ENCODE assay signal across 8 cellular contexts in genomic region chr9:5832543-5833529, GRCh38. TPM values are rescaled to one million over a fixed set of nuclear protein-coding genes. Genes with fewer than 3 reads are reported as not detected.
A peak's percentile ranks its signal among the peaks of the same experiment; 100 is the strongest.
DNase-seq lines count a peak whose midpoint lies in the region; ATAC-seq, FAIRE-seq and TF ChIP-seq lines count a peak whose summit lies in the region.

ERMP1 (minus strand) TSS chr9:5833117; CDS start chr9:5833027, 90 bp downstream.

- FAIRE-seq in urothelium cell line (lab: Jason Lieb, UNC): no peak

- peak; percentile 84 for TF ChIP-seq POLR2A in GM15510 (IDR thresholded peaks at IDR 0.05; ENCODE audit: borderline replicate concordance, extremely low read depth, insufficient read length)

- peak; percentile 40 for DNase-seq in NCI-H1436 treated with DMSO at 0.1 percent for 48 hours (lab: John Stamatoyannopoulos, UW)
- DNase-seq in amniotic stem cell (lab: John Stamatoyannopoulos, UW): peak; percentile 52
- DNase-seq in left ventricle myocardium superior: peak; percentile 94
- DNase-seq in pulmonary artery endothelial cell (ENCODE audit: low read depth, low spot score): no peak
- peak; percentile 82 for DNase-seq in urothelium cell line (ENCODE audit: low spot score)

- intact Hi-C loops in T-helper 1 cell treated with Interleukin-12 subunit alpha and Interleukin-12 subunit beta and Interleukin-4 antibody, amounts not matched to agents 30 ng/mL and 1 ng/mL, for 36 hours (cut with micrococcal nuclease): loop anchor here (1.0 to 10.0 kb wide), 15 partner anchors 8 to 1041 kb away; partner anchors contain the start of genes KDM4C, PLGRKT, RCL1 and UHRF2
- intact Hi-C loops in left ventricle myocardium superior (cut with micrococcal nuclease): no loop called here

- ATAC-seq in HG02870 (IDR thresholded peaks at IDR 0.05; ENCODE audit: unreplicated experiment): peak; percentile 78
- peak; percentile 95 for ATAC-seq in left ventricle myocardium superior

RNA-seq across cellular contexts. Expression of gene ERMP1, which starts in this region (rescaled TPM):
- total RNA-seq in T-helper 1 cell treated with Interleukin-12 subunit alpha and Interleukin-12 subunit beta and Interleukin-4 antibody, amounts not matched to agents 30 ng/mL and 1 ng/mL, for 36 hours: 40.9 and 41.4 TPM in 2 replicates
- 26.3 TPM for total RNA-seq in left ventricle myocardium superior
- total RNA-seq in pulmonary artery endothelial cell: 18.5 and 27.6 TPM in 2 replicates
